In the genomic region with DNA sequence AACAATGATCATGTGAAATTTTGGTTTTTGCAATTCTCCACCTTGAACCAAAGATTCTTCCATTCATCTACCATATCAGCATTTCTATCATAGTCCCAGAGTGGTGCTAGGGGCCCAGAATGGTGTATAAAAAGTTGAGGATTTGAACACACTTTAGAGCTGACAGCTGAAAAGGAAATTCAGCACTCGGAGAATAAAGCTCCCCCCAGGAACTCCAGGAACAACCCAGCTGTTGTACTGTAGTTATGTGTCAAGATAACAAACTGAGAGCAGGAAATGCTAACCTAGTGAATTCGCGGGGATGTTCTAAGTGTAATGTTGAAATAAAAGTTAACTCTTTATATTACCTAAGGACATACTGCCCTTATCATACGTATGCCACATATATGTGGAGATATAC, we compare ENCODE assay signal across 13 cellular contexts.
A peak's percentile ranks its signal among the peaks of the same experiment; 100 is the strongest.
DNase-seq lines count a peak whose midpoint lies in the region; ATAC-seq and TF ChIP-seq lines count a peak whose summit lies in the region.
"Had no signal": no experiment of that assay in that cellular context is flagged by ENCODE, and none has a peak within 500 bp of the region (broad histone marks: within the 10 kb centered on the region; RNA-seq: fewer than 3 reads in every experiment).

No MANE protein-coding gene starts in this region.

- in situ Hi-C loops in GM23248 (cut with MboI) = no loop called here

- H3K79me2 ChIP-seq in GM23248 (ENCODE audit: insufficient read depth) = no peaks in the 10 kb centered on the region

- H3K4me2 ChIP-seq in GM23248 (ENCODE audit: unreplicated experiment) = peak overlapping the region; percentile 73

- no peaks in the 10 kb centered on the region for H3F3A ChIP-seq in GM23248 (ENCODE audit: insufficient read depth)

- no peak overlapping the region for H3K27ac Mint-ChIP-seq in activated T-helper 17 cell treated with anti-CD3 and anti-CD28 coated beads, Interleukin-2, amount 50 U/mL, for 72 hours
- H3K27ac Mint-ChIP-seq: CD4-positive, alpha-beta memory T cell had no signal

- H3K9me2 ChIP-seq in GM23248 (ENCODE audit: insufficient read depth) = no peaks in the 10 kb centered on the region

- H3K36me3 Mint-ChIP-seq in activated T-helper 17 cell treated with anti-CD3 and anti-CD28 coated beads, Interleukin-2, amount 50 U/mL, for 72 hours (ENCODE audit: low read depth) = no peaks in the 10 kb centered on the region
- H3K36me3 Mint-ChIP-seq: CD4-positive, alpha-beta memory T cell had no signal

- intact Hi-C loops in left cardiac atrium (cut with DNase I) = loop anchor here in 1 of 2 donors (5.0 kb wide), 2 partner anchors 65 to 215 kb away; partner anchors contain the start of gene NFIB

- H3K4me3 ChIP-seq in GM23248 (no peak overlapping the region), Peyer's patch (no peak overlapping the region)
- H3K4me3 ChIP-seq: lung had no signal

- no peaks in the 10 kb centered on the region for H3K27me3 ChIP-seq in GM23248 (replicated peaks; ENCODE audit: insufficient read depth)
- H3K27me3 ChIP-seq in Peyer's patch = no peaks in the 10 kb centered on the region

- no peaks in the 10 kb centered on the region for H3K9me3 Mint-ChIP-seq in activated T-helper 17 cell treated with anti-CD3 and anti-CD28 coated beads, Interleukin-2, amount 50 U/mL, for 72 hours
- H3K9me3 Mint-ChIP-seq: CD4-positive, alpha-beta memory T cell had no signal

- WGBS in GM23248 (ENCODE audit: low coverage in 1 of 2, low lambda C conversion rate in 2 of 2, missing lambda C conversion rate in 2 of 2), 2 experiments = 29 to 31% methylated on average over 4 of the region's 4 CpGs

- peaks cover 9% of the 10 kb centered on the region; the same call in 1 of the 2 replicates for H3K4me1 ChIP-seq in GM23248 (ENCODE audit: insufficient read depth)
- H3K4me1 ChIP-seq in Peyer's patch = no peaks in the 10 kb centered on the region

- H3K9ac ChIP-seq in GM23248 = no peak overlapping the region

- DNase-seq in GM23248 = peak; percentile 20
- peak; percentile 81 for DNase-seq in amniotic epithelial cell (ENCODE audit: low read depth)
- DNase-seq in left cardiac atrium = no peak
- peak; percentile 15 for DNase-seq in retina
- DNase-seq in mesenteric fat pad (ENCODE audit: low spot score) = no peak
- no peak for DNase-seq in activated CD4-positive, alpha-beta T cell treated with anti-CD3 and anti-CD28 coated beads for 48 hours
- no peak for DNase-seq in Peyer's patch
- DNase-seq: activated CD4-positive, CD25-positive, alpha-beta regulatory T cell treated with anti-CD3 and anti-CD28 coated beads, Interleukin-2, amount 50 U/mL, for 72 hours; caudate nucleus; CD4-positive, alpha-beta memory T cell; NCI-H446 had no signal

- H3K27me3 Mint-ChIP-seq in activated T-helper 17 cell treated with anti-CD3 and anti-CD28 coated beads, Interleukin-2, amount 50 U/mL, for 72 hours = no peaks in the 10 kb centered on the region
- H3K27me3 Mint-ChIP-seq: CD4-positive, alpha-beta memory T cell had no signal

- no peak overlapping the region for H2AFZ ChIP-seq in GM23248

- TF ChIP-seq CTCF in Peyer's patch (IDR thresholded peaks at IDR 0.05) = no peak

- peak; percentile 63 to 87 for ATAC-seq in left cardiac atrium
- ATAC-seq in activated T-helper 17 cell treated with anti-CD3 and anti-CD28 coated beads, Interleukin-2, amount 50 U/mL, for 72 hours (replicated peaks) = no peak

- H3K9me3 ChIP-seq in GM23248 (ENCODE audit: low read depth) (no peaks in the 10 kb centered on the region), Peyer's patch (no peaks in the 10 kb centered on the region)

- no peak overlapping the region for H3K4me3 Mint-ChIP-seq in activated T-helper 17 cell treated with anti-CD3 and anti-CD28 coated beads, Interleukin-2, amount 50 U/mL, for 72 hours
- H3K4me3 Mint-ChIP-seq: CD4-positive, alpha-beta memory T cell had no signal

- H3K27ac ChIP-seq in GM23248 (no peak overlapping the region), Peyer's patch (peak overlapping the region in 2 of 4 donors; percentile 38 to 60)

- no peaks in the 10 kb centered on the region for H3K4me1 Mint-ChIP-seq in activated T-helper 17 cell treated with anti-CD3 and anti-CD28 coated beads, Interleukin-2, amount 50 U/mL, for 72 hours
- H3K4me1 Mint-ChIP-seq: CD4-positive, alpha-beta memory T cell had no signal

- no peaks in the 10 kb centered on the region for H3K36me3 ChIP-seq in GM23248 (ENCODE audit: low read depth)
- H3K36me3 ChIP-seq in Peyer's patch = no peaks in the 10 kb centered on the region

- TF ChIP-seq POLR2A in Peyer's patch (IDR thresholded peaks at IDR 0.05) = no peak

- H4K20me1 ChIP-seq in GM23248 (ENCODE audit: insufficient read depth) = no peaks in the 10 kb centered on the region

Comparison
In these comparisons a context has a peak if more than half of its experiments do, and no peak if none do; other contexts are left out.
1. DNase-seq: peak in GM23248 (single experiment), amniotic epithelial cell (single experiment) and retina (single experiment); none in left cardiac atrium (single experiment), mesenteric fat pad (single experiment), activated CD4-positive, alpha-beta T cell treated with anti-CD3 and anti-CD28 coated beads for 48 hours (single experiment) and Peyer's patch (0 of 3).